Comparison of ENCODE assay signal across 8 cellular contexts in the genomic region with DNA sequence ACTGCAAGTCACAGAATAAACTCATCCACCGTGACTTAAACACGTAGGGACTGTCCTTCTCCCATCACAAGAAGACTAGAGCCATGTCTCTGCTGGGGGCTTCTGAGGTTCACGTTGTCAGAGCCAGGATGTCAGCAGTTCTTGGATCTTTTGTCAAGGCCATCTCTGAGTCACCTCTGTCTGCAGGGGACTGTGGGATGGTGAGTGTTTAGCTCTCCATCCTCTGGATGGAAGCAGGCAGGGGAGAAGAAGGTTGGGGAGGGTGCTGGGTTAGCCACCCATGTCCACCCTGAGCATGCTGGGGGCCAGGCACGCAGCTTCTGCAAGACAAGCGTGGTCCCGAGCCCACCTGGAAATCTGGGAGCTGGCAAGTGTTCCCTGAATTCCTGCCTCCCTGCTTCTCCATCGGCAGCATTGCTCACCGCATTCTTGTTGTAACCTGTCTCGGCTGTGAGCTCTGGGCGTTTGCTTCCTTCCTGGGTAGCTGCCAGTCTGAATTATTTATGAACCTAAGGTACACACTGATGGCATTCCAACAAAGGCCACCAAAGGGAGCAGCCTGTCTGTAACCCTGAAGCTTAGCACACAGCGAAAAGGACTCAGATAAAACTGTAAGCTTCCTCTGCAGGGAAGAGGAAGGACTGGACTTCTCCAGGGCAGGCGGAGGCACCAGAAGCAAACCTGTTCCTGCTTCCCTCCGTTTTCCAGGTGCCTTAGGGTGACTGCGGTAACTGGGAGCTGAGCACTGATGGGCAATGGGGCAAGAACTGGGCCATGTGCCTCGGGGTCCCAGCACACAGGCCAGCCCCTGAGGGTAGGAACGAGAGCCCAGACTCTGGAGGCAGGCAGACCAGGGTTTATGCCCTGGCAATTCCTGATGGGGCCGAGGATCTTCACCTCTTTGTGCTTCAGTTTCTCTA.
DNase-seq lines count a peak whose midpoint lies in the region; ATAC-seq, FAIRE-seq and TF ChIP-seq lines count a peak whose summit lies in the region.

No MANE protein-coding gene starts in this region.

- H2AFZ ChIP-seq in endothelial cell of umbilical vein (ENCODE audit: low read depth, low read length) = peak overlapping the region; percentile 5

- FAIRE-seq in endothelial cell of umbilical vein (lab: Jason Lieb, UNC) = no peak

- POLR2A ChIA-PET in endothelial cell of umbilical vein (lab: Charles Lee) = no interaction called here

- dilution Hi-C loops in endothelial cell of umbilical vein (cut with MboI; ENCODE audit: extremely low pct_ligation_motif_present, low sequenced_read_pairs) = no loop called here

- H3K27ac ChIP-seq in endothelial cell of umbilical vein (ENCODE audit: insufficient read depth, low read depth, low read length) = no peak overlapping the region
- H3K27ac ChIP-seq in neutrophil = peak overlapping the region; percentile 29

- CTCF ChIA-PET in endothelial cell of umbilical vein (lab: Charles Lee) = interaction anchor here (1.4 kb wide), 1 partner anchor 66 kb away, joined by 3 read pairs; no protein-coding TSS in a partner anchor

- H4K20me1 ChIP-seq in endothelial cell of umbilical vein (replicated peaks; ENCODE audit: control insufficient read depth, extremely low read depth, insufficient read depth, low read length) = no peaks in the 10 kb centered on the region

- H3K36me3 ChIP-seq in endothelial cell of umbilical vein (ENCODE audit: control insufficient read depth in 2 of 2, extremely low read depth in 1 of 2, insufficient read depth in 2 of 2, low read length in 2 of 2) (no peaks in the 10 kb centered on the region), neutrophil (no peaks in the 10 kb centered on the region)

- H3K9me3 ChIP-seq in endothelial cell of umbilical vein (replicated peaks; ENCODE audit: control insufficient read depth, insufficient read depth, low read length) (no peaks in the 10 kb centered on the region), neutrophil (no peaks in the 10 kb centered on the region)

- no peak for TF ChIP-seq POLR2A in endothelial cell of umbilical vein (IDR thresholded peaks at IDR 0.05; ENCODE audit: low read depth, low read length)

- DNase-seq in DMS53 (lab: John Stamatoyannopoulos, UW) (peak; percentile 87), NCI-H345 (lab: John Stamatoyannopoulos, UW) (peak; percentile 78), endothelial cell of umbilical vein (ENCODE audit: low read depth, low spot score) (no peak), head of caudate nucleus (no peak)

- BruUV-seq in endothelial cell of umbilical vein (replicated peaks; lab: Mats Ljungman, UMichigan) = no TSS peak

- intact Hi-C loops in endothelial cell of umbilical vein (cut with micrococcal nuclease) (no loop called here), head of caudate nucleus (cut with DNase I) (no loop called here)

- no peaks in the 10 kb centered on the region for H3K4me1 ChIP-seq in endothelial cell of umbilical vein (ENCODE audit: control insufficient read depth, extremely low read depth, insufficient read depth, low read length)
- H3K4me1 ChIP-seq in neutrophil (ENCODE audit: control insufficient read depth in 1 of 2, insufficient read depth in 1 of 2, low read depth in 1 of 2, low read length in 1 of 2) = peaks cover 4 to 9% of the 10 kb centered on the region in 2 experiments

- no peaks in the 10 kb centered on the region for H3K9me1 ChIP-seq in endothelial cell of umbilical vein (replicated peaks; ENCODE audit: control insufficient read depth, extremely low read depth, insufficient read depth, low read length)

- no peak overlapping the region for H3K4me2 ChIP-seq in endothelial cell of umbilical vein (ENCODE audit: insufficient read depth, low read length)

- H3K79me2 ChIP-seq in endothelial cell of umbilical vein (ENCODE audit: control insufficient read depth, insufficient read depth, low read length) = no peaks in the 10 kb centered on the region

- no peak for TF ChIP-seq CTCF in endothelial cell of umbilical vein (IDR thresholded peaks at IDR 0.05; ENCODE audit: extremely low read depth in 1 of 2, insufficient read depth in 1 of 2, low read depth in 1 of 2, low read length in 2 of 2)
- TF ChIP-seq CTCF in neutrophil (IDR thresholded peaks at IDR 0.05) = no peak

- H3K9ac ChIP-seq in endothelial cell of umbilical vein (replicated peaks; ENCODE audit: extremely low read depth, insufficient read depth, low read length) = no peak overlapping the region

- no peak overlapping the region for H3K4me3 ChIP-seq in endothelial cell of umbilical vein (replicated peaks in 1 of 3; ENCODE audit: insufficient read depth in 1 of 3, low read depth in 1 of 3, low read length in 3 of 3)
- H3K4me3 ChIP-seq in neutrophil (ENCODE audit: low read depth in 1 of 2, low read length in 1 of 2) = no peak overlapping the region

- no peaks in the 10 kb centered on the region for H3K27me3 ChIP-seq in endothelial cell of umbilical vein (ENCODE audit: control insufficient read depth in 2 of 2, insufficient read depth in 2 of 2, low read length in 2 of 2)
- peaks cover 22% of the 10 kb centered on the region for H3K27me3 ChIP-seq in neutrophil

- no peak for ATAC-seq in HG03108 (IDR thresholded peaks at IDR 0.05; ENCODE audit: unreplicated experiment)
- ATAC-seq in HG03025 (IDR thresholded peaks at IDR 0.05; ENCODE audit: low FRiP score, unreplicated experiment) = no peak
- no peak for ATAC-seq in GM18498 (IDR thresholded peaks at IDR 0.05; ENCODE audit: unreplicated experiment)

TF ChIP-seq in endothelial cell of umbilical vein, 7 proteins besides CTCF, POLR2A, EP300 and RAD21:
- no peak for TF ChIP-seq FOS (IDR thresholded peaks at IDR 0.05; ENCODE audit: borderline replicate concordance, insufficient read depth, low read length)
- no peak for TF ChIP-seq POLR2AphosphoS5 (IDR thresholded peaks at IDR 0.05; ENCODE audit: insufficient read depth, low read depth, low read length)

Comparison
In these comparisons a context has a peak if more than half of its experiments do, and no peak if none do; other contexts are left out.
1. DNase-seq: peak in DMS53 (single experiment) and NCI-H345 (single experiment); none in endothelial cell of umbilical vein (single experiment) and head of caudate nucleus (0 of 42).